27 cellular contexts compared by ENCODE assay signal in genomic region chr10:97949462-97949861, GRCh38.
DNase-seq lines count a peak whose midpoint lies in the region; ATAC-seq and TF ChIP-seq lines count a peak whose summit lies in the region.
"Had no signal": no experiment of that assay in that cellular context is flagged by ENCODE, and none has a peak within 500 bp of the region (broad histone marks: within the 10 kb centered on the region; RNA-seq: fewer than 3 reads in every experiment).

No MANE protein-coding gene starts in this region.

- H3K4ac ChIP-seq in neuronal stem cell (ENCODE audit: low read length) = no peak overlapping the region

- H3K9ac ChIP-seq in neuronal stem cell (ENCODE audit: low read depth, low read length, poor library complexity) = no peak overlapping the region
- H3K9ac ChIP-seq: BLaER1; BLaER1 treated with 17β-estradiol and CSF1 and Interleukin-3, amounts not matched to agents 10 nM and 100 nM had no signal

- H3K79me1 ChIP-seq in neuronal stem cell (ENCODE audit: low read depth, low read length) = no peaks in the 10 kb centered on the region

- no peak for TF ChIP-seq CTCF in Panc1 (IDR thresholded peaks at IDR 0.05)

- no peak overlapping the region for H3K18ac ChIP-seq in neuronal stem cell (ENCODE audit: low read length)

- H3K4me1 ChIP-seq in Panc1 (ENCODE audit: control insufficient read depth, insufficient read depth, low read length) (no peaks in the 10 kb centered on the region), neuronal stem cell (ENCODE audit: control insufficient read depth in 2 of 2, insufficient read depth in 1 of 2, low read depth in 1 of 2, low read length in 2 of 2) (no peaks in the 10 kb centered on the region)
- H3K4me1 ChIP-seq: A549, BE2C, BLaER1, Caco-2 had no signal

- no peak overlapping the region for H2BK5ac ChIP-seq in neuronal stem cell (ENCODE audit: low read length)

- POLR2A ChIA-PET in Panc1 (lab: Charles Lee) = no interaction called here

- H3K4me2 ChIP-seq in neuronal stem cell (ENCODE audit: insufficient read depth, low read length, poor library complexity, severe bottlenecking) = no peak overlapping the region
- H3K4me2 ChIP-seq: A549; BLaER1; BLaER1 treated with 17β-estradiol and CSF1 and Interleukin-3, amounts not matched to agents 10 nM and 100 nM had no signal

- H2AK5ac ChIP-seq in neuronal stem cell (ENCODE audit: low read depth, low read length) = no peak overlapping the region

- ATAC-seq in Panc1 = peak; percentile 51
- ATAC-seq: A549; CD8-positive, alpha-beta T cell had no signal

- no peaks in the 10 kb centered on the region for H3K36me3 ChIP-seq in Panc1 (ENCODE audit: control insufficient read depth, insufficient read depth, low read length)
- no peaks in the 10 kb centered on the region for H3K36me3 ChIP-seq in neuronal stem cell (replicated peaks in 1 of 2; ENCODE audit: control insufficient read depth in 2 of 2, insufficient read depth in 2 of 2, low read length in 2 of 2)
- H3K36me3 ChIP-seq: BE2C; BLaER1; BLaER1 treated with 17β-estradiol and CSF1 and Interleukin-3, amounts not matched to agents 10 nM and 100 nM had no signal

- CTCF ChIA-PET in Panc1 (lab: Charles Lee) = no interaction called here

- H3K27me3 ChIP-seq in Panc1 (ENCODE audit: control insufficient read depth, insufficient read depth, low read length) (peaks cover 15% of the 10 kb centered on the region), neuronal stem cell (ENCODE audit: control insufficient read depth in 3 of 3, insufficient read depth in 3 of 3, low read depth in 1 of 3, low read length in 3 of 3) (peaks cover 0 to 2% (median 0%) of the 10 kb centered on the region in 3 experiments)
- H3K27me3 ChIP-seq: BE2C; BLaER1; BLaER1 treated with 17β-estradiol and CSF1 and Interleukin-3, amounts not matched to agents 10 nM and 100 nM had no signal

- DNase-seq in Panc1 (ENCODE audit: low read depth, low spot score) (no peak), neuronal stem cell (ENCODE audit: low spot score) (no peak), SK-N-DZ (ENCODE audit: low spot score) (no peak), ACHN (no peak)
- DNase-seq: 8988T; AML-193; BE2C; C1 segment of cervical spinal cord; Caco-2; Calu3; CD4-positive, alpha-beta memory T cell; CD4-positive, alpha-beta T cell; CD4-positive, CD25-positive, alpha-beta regulatory T cell; CD8-positive, alpha-beta memory T cell; CD8-positive, alpha-beta T cell; COR-L47; DMS 273 treated with DMSO at 0.1 percent for 48 hours; DMS153; DMS79; DMS79 treated with DMSO at 0.1 percent for 48 hours; DND-41; EL had no signal

- H4K91ac ChIP-seq in neuronal stem cell (ENCODE audit: low read depth, low read length, poor library complexity) = no peak overlapping the region

- H2BK15ac ChIP-seq in neuronal stem cell (ENCODE audit: low read length) = no peak overlapping the region

- no TSS peak for BruUV-seq in Panc1 (replicated peaks; lab: Mats Ljungman, UMichigan)

- no peak overlapping the region for H3K4me3 ChIP-seq in Panc1 (ENCODE audit: low read depth in 2 of 2, low read length in 2 of 2)
- H3K4me3 ChIP-seq in neuronal stem cell (ENCODE audit: low read length in 2 of 2) = no peak overlapping the region
- H3K4me3 ChIP-seq: A549; BLaER1; BLaER1 treated with 17β-estradiol and CSF1 and Interleukin-3, amounts not matched to agents 10 nM and 100 nM had no signal

- H3K27ac ChIP-seq in Panc1 (ENCODE audit: low read length) = no peak overlapping the region
- no peak overlapping the region for H3K27ac ChIP-seq in neuronal stem cell (replicated peaks; ENCODE audit: low read length)
- H3K27ac ChIP-seq: 22Rv1; A549; BLaER1; BLaER1 treated with 17β-estradiol and CSF1 and Interleukin-3, amounts not matched to agents 10 nM and 100 nM; C4-2B had no signal

- H4K8ac ChIP-seq in neuronal stem cell (ENCODE audit: low read depth, low read length) = no peak overlapping the region

- H2BK12ac ChIP-seq in neuronal stem cell (ENCODE audit: low read length) = no peak overlapping the region

- no peak overlapping the region for H3K23ac ChIP-seq in neuronal stem cell (ENCODE audit: low read depth, low read length, poor library complexity)

- H3K9me3 ChIP-seq in Panc1 (ENCODE audit: control insufficient read depth, insufficient read depth, low read depth, low read length) (no peaks in the 10 kb centered on the region), neuronal stem cell (replicated peaks in 1 of 2; ENCODE audit: control insufficient read depth in 2 of 2, insufficient read depth in 1 of 2, low read depth in 1 of 2, low read length in 2 of 2) (no peaks in the 10 kb centered on the region)
- H3K9me3 ChIP-seq: BE2C, Caco-2 had no signal

- WGBS in neuronal stem cell (ENCODE audit: extremely low coverage in 2 of 2, insufficient read length in 2 of 2, insufficient replicate concordance in 1 of 2), 2 donors = no CpG with 5 or more reads among the region's 4 CpGs

- no peak overlapping the region for H2AFZ ChIP-seq in neuronal stem cell (ENCODE audit: low read length)

- in situ Hi-C loops in Panc1 (cut with HindIII; ENCODE audit: low pct_unique_long_range_greater_than_20kb, low sequenced_read_pairs) = no loop called here
- in situ Hi-C loops in ACHN (cut with HindIII; ENCODE audit: low pct_ligation_motif_present, low pct_unique_long_range_greater_than_20kb, low sequenced_read_pairs) = no loop called here

- intact Hi-C loops in Panc1 (cut with micrococcal nuclease; ENCODE audit: unreplicated experiment) = no loop called here

- H2BK120ac ChIP-seq in neuronal stem cell (ENCODE audit: low read depth, low read length) = no peak overlapping the region

- H3K14ac ChIP-seq in neuronal stem cell (ENCODE audit: low read length) = peak overlapping the region; percentile 44
